8 cellular contexts compared by ENCODE assay signal in the genomic region with DNA sequence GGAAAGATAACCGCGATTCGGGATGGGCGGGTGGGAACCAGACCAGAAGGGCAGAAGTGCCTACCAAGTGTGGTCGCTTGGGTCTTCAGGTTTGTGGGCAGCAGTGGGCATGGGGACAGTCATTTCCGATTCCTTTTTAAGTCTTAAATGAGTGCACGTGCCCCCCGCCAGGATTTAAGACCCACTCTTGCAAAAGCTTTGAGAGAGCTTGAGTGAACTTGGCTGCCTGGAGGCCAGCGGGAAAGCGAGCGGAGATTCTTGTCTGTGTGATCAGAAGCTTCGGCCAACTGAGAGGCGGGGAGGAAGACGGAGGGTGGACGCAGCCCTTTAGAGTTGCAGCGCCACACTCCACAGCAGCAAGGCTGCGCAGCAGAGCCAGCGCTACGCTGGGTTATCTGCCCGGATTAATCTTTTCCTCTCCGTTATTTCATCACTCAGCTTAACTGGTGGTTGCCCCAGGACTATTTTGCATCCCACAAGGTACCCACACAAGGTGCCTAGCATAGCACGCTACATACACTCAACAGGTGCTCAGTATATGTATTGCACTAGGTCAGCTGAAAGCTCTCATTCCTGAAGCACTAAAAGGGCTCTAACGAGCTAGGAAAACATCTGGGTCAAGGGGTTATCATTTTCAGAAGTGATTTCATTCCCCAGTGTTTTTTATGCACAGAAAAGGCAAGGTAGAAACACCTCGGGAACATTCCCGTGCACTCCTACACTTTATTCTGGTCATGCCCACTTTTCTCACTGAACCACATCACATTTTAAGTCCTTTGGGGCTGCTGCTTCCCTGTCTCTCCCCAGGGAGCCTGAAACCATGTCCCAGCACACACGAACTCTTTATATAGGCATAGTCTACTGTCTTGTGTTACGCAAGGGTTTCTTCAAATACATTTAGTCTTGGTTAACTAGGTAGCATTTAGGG.
A peak's percentile ranks its signal among the peaks of the same experiment; 100 is the strongest.
DNase-seq lines count a peak whose midpoint lies in the region; ATAC-seq and TF ChIP-seq lines count a peak whose summit lies in the region.

No MANE protein-coding gene starts in this region.

- H3K4me2 ChIP-seq in DOHH2 (ENCODE audit: low read length), result peak overlapping the region; percentile 75; the same call in 1 of the 2 replicates

- H3K4me1 ChIP-seq in DOHH2 (ENCODE audit: control insufficient read depth, low read length), result peaks cover 36% of the 10 kb centered on the region
- H3K4me1 ChIP-seq in HEK293 (ENCODE audit: control insufficient read depth, insufficient read depth, low read length), result peaks cover 8% of the 10 kb centered on the region

- CTCF ChIA-PET in HEK293 (lab: Yijun Ruan, JAX), result interaction anchor here (0.6 to 2.1 kb wide), 12 partner anchors 17 to 1340 kb away, joined by 3 to 15 read pairs (median 3); no protein-coding TSS in a partner anchor

- TF ChIP-seq CTCF in DOHH2 (IDR thresholded peaks at IDR 0.05; ENCODE audit: low read depth, low read length, poor library complexity, severe bottlenecking), result no peak
- peak; percentile 63; the same call in 1 of the 2 replicates for TF ChIP-seq CTCF in HEK293 (tag by site-specific recombination; IDR thresholded peaks at IDR 0.05)
- TF ChIP-seq CTCF in cardiac fibroblast (IDR thresholded peaks at IDR 0.05; ENCODE audit: low read depth, low read length), result no peak

- H3K27me3 ChIP-seq in DOHH2 (ENCODE audit: control insufficient read depth, low read length), result peaks cover 86% of the 10 kb centered on the region

- no peaks in the 10 kb centered on the region for H3K9me3 ChIP-seq in DOHH2 (ENCODE audit: control insufficient read depth, insufficient read depth, low read length)
- no peaks in the 10 kb centered on the region for H3K9me3 ChIP-seq in HEK293 (ENCODE audit: control insufficient read depth, insufficient read depth, low read depth, low read length)

- H3K27ac ChIP-seq in DOHH2 (ENCODE audit: low read depth, low read length) (no peak overlapping the region), HEK293 (ENCODE audit: extremely low read depth, low read depth, low read length) (peak overlapping the region; percentile 63; the same call in 1 of the 2 replicates)

- H4K20me1 ChIP-seq in DOHH2 (ENCODE audit: control insufficient read depth, insufficient read depth, low read depth, low read length), result no peaks in the 10 kb centered on the region

- no peaks in the 10 kb centered on the region for H3K9me2 ChIP-seq in DOHH2 (replicated peaks; ENCODE audit: control insufficient read depth, low read length)

- H3K79me2 ChIP-seq in DOHH2 (ENCODE audit: control insufficient read depth, low read length), result no peaks in the 10 kb centered on the region

- peaks cover 10% of the 10 kb centered on the region; the same call in 1 of the 2 replicates for H3F3A ChIP-seq in DOHH2 (ENCODE audit: control insufficient read depth, insufficient read depth)

- POLR2A ChIA-PET in HEK293 (lab: Yijun Ruan, JAX), result interaction anchor here (1.4 to 2.1 kb wide), 3 partner anchors 36 to 92 kb away, joined by 3 to 14 read pairs (median 7); a partner anchor contains a TSS

- H3K4me3 ChIP-seq in DOHH2 (ENCODE audit: low read length) (no peak overlapping the region), HEK293 (ENCODE audit: low read depth, low read length) (peak overlapping the region; percentile 47), cardiac fibroblast (replicated peaks in 1 of 2; ENCODE audit: low read depth in 2 of 2, low read length in 2 of 2) (peak overlapping the region in 1 of 2 donors; percentile 57)

- ATAC-seq in GM18868 (IDR thresholded peaks at IDR 0.05; ENCODE audit: unreplicated experiment), result no peak

- DNase-seq in SKM-1 (lab: John Stamatoyannopoulos, UW; ENCODE audit: unreplicated experiment), result peak; percentile 40
- peak; percentile 51 to 58 for DNase-seq in cardiac fibroblast (ENCODE audit: low read depth in 2 of 2)
- peak; percentile 14 for DNase-seq in kidney tubule cell (ENCODE audit: low spot score)
- DNase-seq in stimulated activated CD4-positive, alpha-beta T cell treated with anti-CD3 and anti-CD28 coated beads, Interleukin-2, amount 100 ng/mL, for 24 hours, result peak; percentile 36 to 41
- DNase-seq in NCI-H128 (lab: John Stamatoyannopoulos, UW; ENCODE audit: unreplicated experiment), result no peak

- H3K36me3 ChIP-seq in DOHH2 (ENCODE audit: control insufficient read depth, low read length) (no peaks in the 10 kb centered on the region), HEK293 (ENCODE audit: control insufficient read depth in 2 of 2, insufficient read depth in 1 of 2, low read length in 2 of 2) (no peaks in the 10 kb centered on the region)

TF ChIP-seq in HEK293, 187 proteins besides CTCF, POLR2A, EP300 and RAD21 (continues in another document):
- TF ChIP-seq, protein P1, sequence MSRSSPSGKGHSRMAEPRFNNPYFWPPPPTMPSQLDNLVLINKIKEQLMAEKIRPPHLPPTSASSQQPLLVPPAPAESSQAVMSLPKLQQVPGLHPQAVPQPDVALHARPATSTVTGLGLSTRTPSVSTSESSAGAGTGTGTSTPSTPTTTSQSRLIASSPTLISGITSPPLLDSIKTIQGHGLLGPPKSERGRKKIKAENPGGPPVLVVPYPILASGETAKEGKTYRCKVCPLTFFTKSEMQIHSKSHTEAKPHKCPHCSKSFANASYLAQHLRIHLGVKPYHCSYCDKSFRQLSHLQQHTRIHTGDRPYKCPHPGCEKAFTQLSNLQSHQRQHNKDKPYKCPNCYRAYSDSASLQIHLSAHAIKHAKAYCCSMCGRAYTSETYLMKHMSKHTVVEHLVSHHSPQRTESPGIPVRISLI (tag by site-specific recombination; IDR thresholded peaks at IDR 0.05), result no peak
- TF ChIP-seq ZBTB48 (tag by site-specific recombination; IDR thresholded peaks at IDR 0.05), result 0 out of 2 replicates have a peak, but pooled peaks have one; percentile 52
- no peak for TF ChIP-seq ZNF626 (tag by site-specific recombination; IDR thresholded peaks at IDR 0.05)
- TF ChIP-seq, protein P2, sequence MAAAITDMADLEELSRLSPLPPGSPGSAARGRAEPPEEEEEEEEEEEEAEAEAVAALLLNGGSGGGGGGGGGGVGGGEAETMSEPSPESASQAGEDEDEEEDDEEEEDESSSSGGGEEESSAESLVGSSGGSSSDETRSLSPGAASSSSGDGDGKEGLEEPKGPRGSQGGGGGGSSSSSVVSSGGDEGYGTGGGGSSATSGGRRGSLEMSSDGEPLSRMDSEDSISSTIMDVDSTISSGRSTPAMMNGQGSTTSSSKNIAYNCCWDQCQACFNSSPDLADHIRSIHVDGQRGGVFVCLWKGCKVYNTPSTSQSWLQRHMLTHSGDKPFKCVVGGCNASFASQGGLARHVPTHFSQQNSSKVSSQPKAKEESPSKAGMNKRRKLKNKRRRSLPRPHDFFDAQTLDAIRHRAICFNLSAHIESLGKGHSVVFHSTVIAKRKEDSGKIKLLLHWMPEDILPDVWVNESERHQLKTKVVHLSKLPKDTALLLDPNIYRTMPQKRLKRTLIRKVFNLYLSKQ (tag by site-specific recombination; IDR thresholded peaks at IDR 0.05; ENCODE audit: borderline replicate concordance), result no peak
- TF ChIP-seq SCRT1 (tag by site-specific recombination; IDR thresholded peaks at IDR 0.05; ENCODE audit: borderline replicate concordance), result peak; percentile 99
- peak; percentile 59 for TF ChIP-seq FEZF1 (tag by site-specific recombination; IDR thresholded peaks at IDR 0.05)
- TF ChIP-seq, protein P3, sequence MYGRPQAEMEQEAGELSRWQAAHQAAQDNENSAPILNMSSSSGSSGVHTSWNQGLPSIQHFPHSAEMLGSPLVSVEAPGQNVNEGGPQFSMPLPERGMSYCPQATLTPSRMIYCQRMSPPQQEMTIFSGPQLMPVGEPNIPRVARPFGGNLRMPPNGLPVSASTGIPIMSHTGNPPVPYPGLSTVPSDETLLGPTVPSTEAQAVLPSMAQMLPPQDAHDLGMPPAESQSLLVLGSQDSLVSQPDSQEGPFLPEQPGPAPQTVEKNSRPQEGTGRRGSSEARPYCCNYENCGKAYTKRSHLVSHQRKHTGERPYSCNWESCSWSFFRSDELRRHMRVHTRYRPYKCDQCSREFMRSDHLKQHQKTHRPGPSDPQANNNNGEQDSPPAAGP (tag by site-specific recombination; IDR thresholded peaks at IDR 0.05), result no peak
- TF ChIP-seq SALL2 (tag by site-specific recombination; IDR thresholded peaks at IDR 0.05; ENCODE audit: borderline replicate concordance), result no peak
- TF ChIP-seq ZBTB1 (tag by site-specific recombination; IDR thresholded peaks at IDR 0.05), result no peak
- TF ChIP-seq ZNF292 (tag by site-specific recombination; IDR thresholded peaks at IDR 0.05; ENCODE audit: borderline replicate concordance, low read depth), result no peak
- TF ChIP-seq, protein P4, sequence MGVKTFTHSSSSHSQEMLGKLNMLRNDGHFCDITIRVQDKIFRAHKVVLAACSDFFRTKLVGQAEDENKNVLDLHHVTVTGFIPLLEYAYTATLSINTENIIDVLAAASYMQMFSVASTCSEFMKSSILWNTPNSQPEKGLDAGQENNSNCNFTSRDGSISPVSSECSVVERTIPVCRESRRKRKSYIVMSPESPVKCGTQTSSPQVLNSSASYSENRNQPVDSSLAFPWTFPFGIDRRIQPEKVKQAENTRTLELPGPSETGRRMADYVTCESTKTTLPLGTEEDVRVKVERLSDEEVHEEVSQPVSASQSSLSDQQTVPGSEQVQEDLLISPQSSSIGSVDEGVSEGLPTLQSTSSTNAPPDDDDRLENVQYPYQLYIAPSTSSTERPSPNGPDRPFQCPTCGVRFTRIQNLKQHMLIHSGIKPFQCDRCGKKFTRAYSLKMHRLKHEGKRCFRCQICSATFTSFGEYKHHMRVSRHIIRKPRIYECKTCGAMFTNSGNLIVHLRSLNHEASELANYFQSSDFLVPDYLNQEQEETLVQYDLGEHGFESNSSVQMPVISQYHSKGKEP (tag by site-specific recombination; IDR thresholded peaks at IDR 0.05), result no peak; the same call in 1 of the 2 replicates
- no peak for TF ChIP-seq ZNF146 (tag by site-specific recombination; IDR thresholded peaks at IDR 0.05)
- TF ChIP-seq GLIS2 (tag by site-specific recombination; IDR thresholded peaks at IDR 0.05), result peak; percentile 46; the same call in 1 of the 2 replicates
- TF ChIP-seq ZBTB17 (tag by site-specific recombination; IDR thresholded peaks at IDR 0.05), result peak; percentile 89
- 0 out of 2 replicates have a peak, but pooled peaks have one; percentile 11 for TF ChIP-seq ZBTB20 (tag by site-specific recombination; IDR thresholded peaks at IDR 0.05)
